In the genomic region with DNA sequence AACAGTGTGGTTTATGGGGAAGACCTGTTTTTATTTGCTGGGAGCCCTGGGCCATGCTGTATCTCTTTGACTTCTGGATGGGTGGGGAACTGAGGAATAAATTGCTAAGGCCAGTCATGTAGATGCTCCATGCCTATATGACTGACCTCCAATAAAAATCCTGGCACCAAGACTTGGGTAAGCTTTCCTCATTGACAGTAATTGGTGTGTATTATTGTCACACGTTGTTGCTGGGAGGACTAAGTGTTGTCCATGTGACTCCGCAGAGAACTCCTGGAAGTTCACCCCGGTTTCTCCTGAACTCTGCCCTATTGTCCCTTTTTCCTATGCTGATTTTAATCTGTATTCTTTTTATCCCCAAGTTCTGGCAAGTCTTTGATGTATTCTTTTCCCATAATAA, we compare ENCODE assay signal across 15 cellular contexts. TPM values are rescaled to one million over a fixed set of nuclear protein-coding genes. Genes with fewer than 3 reads are reported as not detected.
A peak's percentile ranks its signal among the peaks of the same experiment; 100 is the strongest.
DNase-seq lines count a peak whose midpoint lies in the region; TF ChIP-seq lines count a peak whose summit lies in the region.
"Had no signal": no experiment of that assay in that cellular context is flagged by ENCODE, and none has a peak within 500 bp of the region (broad histone marks: within the 10 kb centered on the region; RNA-seq: fewer than 3 reads in every experiment).

No MANE protein-coding gene starts in this region.

- H3K36me3 ChIP-seq in rectal smooth muscle tissue (ENCODE audit: control insufficient read depth, insufficient read depth, low read length) (no peaks in the 10 kb centered on the region), transverse colon (no peaks in the 10 kb centered on the region)
- H3K36me3 ChIP-seq: Peyer's patch had no signal

- H3K27ac ChIP-seq in angular gyrus (ENCODE audit: low read depth, low read length) (peak overlapping the region; percentile 82), layer of hippocampus (ENCODE audit: low read depth, low read length) (peak overlapping the region; percentile 78), rectal smooth muscle tissue (ENCODE audit: low read depth, low read length) (peak overlapping the region; percentile 82), transverse colon (peak overlapping the region in 3 of 4 donors; percentile 69 to 82 (median 76))
- H3K27ac ChIP-seq: KMS-11, Peyer's patch had no signal

- TF ChIP-seq EP300 in transverse colon (IDR thresholded peaks at IDR 0.05; ENCODE audit: low read depth): no peak

- no peak overlapping the region for H3K9ac ChIP-seq in rectal smooth muscle tissue (ENCODE audit: low read length)
- H3K9ac ChIP-seq: KMS-11 had no signal

- no peaks in the 10 kb centered on the region for H3K9me3 ChIP-seq in transverse colon
- H3K9me3 ChIP-seq: Peyer's patch had no signal

- H3K27me3 ChIP-seq in layer of hippocampus (ENCODE audit: control insufficient read depth, insufficient read depth, low read length): no peaks in the 10 kb centered on the region
- H3K27me3 ChIP-seq in rectal smooth muscle tissue (ENCODE audit: control insufficient read depth, insufficient read depth, low read length): peaks cover 2% of the 10 kb centered on the region
- H3K27me3 ChIP-seq in transverse colon: no peaks in the 10 kb centered on the region
- H3K27me3 ChIP-seq: Peyer's patch had no signal

- no peak for TF ChIP-seq POLR2A in transverse colon (IDR thresholded peaks at IDR 0.05)
- TF ChIP-seq POLR2A in lower leg skin (IDR thresholded peaks at IDR 0.05): no peak

- H3K4me1 ChIP-seq in rectal smooth muscle tissue (ENCODE audit: control insufficient read depth, insufficient read depth, low read length): peaks cover 11% of the 10 kb centered on the region
- H3K4me1 ChIP-seq in transverse colon: peaks cover 0 to 4% (median 2%) of the 10 kb centered on the region in 4 donors
- H3K4me1 ChIP-seq: Peyer's patch had no signal

- DNase-seq in transverse colon: no peak
- no peak for DNase-seq in lower leg skin (ENCODE audit: low spot score in 2 of 2)
- no peak for DNase-seq in SW 1271 (lab: John Stamatoyannopoulos, UW)
- DNase-seq in mesenteric fat pad (ENCODE audit: low spot score): no peak
- DNase-seq: Calu3; CD4-positive, alpha-beta T cell; NCI-H1092 treated with DMSO at 0.1 percent for 48 hours; NCI-H1694 treated with DMSO at 0.1 percent for 48 hours; NCI-H748 treated with DMSO at 0.1 percent for 48 hours; Peyer's patch; Right ventricle myocardium superior had no signal

- TF ChIP-seq CTCF in transverse colon (IDR thresholded peaks at IDR 0.05) (no peak), lower leg skin (IDR thresholded peaks at IDR 0.05) (no peak)

- intact Hi-C loops in transverse colon (cut with DNase I; ENCODE audit: low total_unique reads) (no loop called here), lower leg skin (cut with DNase I; ENCODE audit: low total_unique reads) (no loop called here)

- 79 to 96% methylated on average over 3 of the region's 3 CpGs for WGBS in transverse colon (ENCODE audit: low coverage in 1 of 2), 2 donors
- WGBS in lower leg skin, 2 donors: 76 to 82% methylated on average over 3 of the region's 3 CpGs

- in situ Hi-C loops in transverse colon (cut with MboI; ENCODE audit: low pct_ligation_motif_present in 1 of 4, low pct_unique_long_range_greater_than_20kb in 1 of 4, low sequenced_read_pairs in 3 of 4): no loop called here

- H3K4me3 ChIP-seq in rectal smooth muscle tissue (ENCODE audit: low read length) (peak overlapping the region; percentile 2), transverse colon (no peak overlapping the region), lower leg skin (ENCODE audit: low read depth, poor library complexity, severe bottlenecking) (no peak overlapping the region)
- H3K4me3 ChIP-seq: Peyer's patch had no signal

RNA-seq across cellular contexts. Expression of gene USP22, which starts 33.4 kb away (rescaled TPM):
- total RNA-seq in transverse colon (100 to 1,000 TPM in 2 of 4 donors, 10 to 100 TPM in 2; 95.5 to 123 (median 108) TPM), lower leg skin (100 to 1,000 TPM in 3 of 4 donors, 10 to 100 TPM in 1; 74.7 to 113 (median 106) TPM), mesenteric fat pad (148 TPM)

RNA-seq across cellular contexts. Expression of gene DHRS7B, which starts 50.5 kb away (rescaled TPM):
- total RNA-seq in transverse colon (10 to 100 TPM; 14.6 to 80.6 (median 47.7) TPM), lower leg skin (10 to 100 TPM; 35.2 to 59.4 (median 39.6) TPM), mesenteric fat pad (34.4 TPM)
